Comparison of ENCODE assay signal across 9 cellular contexts in genomic region chr18:7945882-7946281, GRCh38.
DNase-seq lines count a peak whose midpoint lies in the region; ATAC-seq and TF ChIP-seq lines count a peak whose summit lies in the region.
"Had no signal": no experiment of that assay in that cellular context is flagged by ENCODE, and none has a peak within 500 bp of the region (broad histone marks: within the 10 kb centered on the region; RNA-seq: fewer than 3 reads in every experiment).

No MANE protein-coding gene starts in this region.

- H2BK120ac ChIP-seq in mesenchymal stem cell (ENCODE audit: low read depth, low read length) = no peak overlapping the region

- H2AFZ ChIP-seq in mesenchymal stem cell (ENCODE audit: low read depth, low read length) = no peak overlapping the region

- no peak overlapping the region for H2BK5ac ChIP-seq in mesenchymal stem cell (ENCODE audit: low read depth, low read length, poor library complexity, severe bottlenecking)

- no peak overlapping the region for H3K4me2 ChIP-seq in mesenchymal stem cell (ENCODE audit: low read length, poor library complexity, severe bottlenecking)

- peak overlapping the region; percentile 91 for H3K27ac ChIP-seq in mesenchymal stem cell (ENCODE audit: low read length, poor library complexity, severe bottlenecking)

- no peak for TF ChIP-seq CTCF in AG09309 (IDR thresholded peaks at IDR 0.05; ENCODE audit: control insufficient read depth, insufficient read depth, low read depth, low read length, missing control alignments)

- H3K23ac ChIP-seq in mesenchymal stem cell (ENCODE audit: low read length in 2 of 2) = no peak overlapping the region

- peaks cover 2 to 11% of the 10 kb centered on the region in 2 experiments for H3K36me3 ChIP-seq in mesenchymal stem cell (ENCODE audit: control insufficient read depth in 1 of 2, insufficient read depth in 2 of 2, low read depth in 1 of 2, low read length in 2 of 2)

- peaks cover 3% of the 10 kb centered on the region for H3K36me3 Mint-ChIP-seq in central memory CD8-positive, alpha-beta T cell (ENCODE audit: insufficient read depth)

- H3K9me3 Mint-ChIP-seq in central memory CD8-positive, alpha-beta T cell = peaks cover 14% of the 10 kb centered on the region

- no peaks in the 10 kb centered on the region for H3K27me3 ChIP-seq in mesenchymal stem cell (ENCODE audit: control insufficient read depth in 1 of 2, insufficient read depth in 1 of 2, low read length in 2 of 2)

- no peaks in the 10 kb centered on the region for H3K9me3 ChIP-seq in mesenchymal stem cell (ENCODE audit: control insufficient read depth, low read length)

- H3K14ac ChIP-seq in mesenchymal stem cell (ENCODE audit: low read length in 2 of 2) = no peak overlapping the region

- no peak overlapping the region for H3K4ac ChIP-seq in mesenchymal stem cell (ENCODE audit: low read depth in 1 of 2, low read length in 2 of 2)

- H3K79me1 ChIP-seq in mesenchymal stem cell (replicated peaks; ENCODE audit: low read length, poor library complexity, severe bottlenecking) = peaks cover 17% of the 10 kb centered on the region

- no peak for ATAC-seq in central memory CD8-positive, alpha-beta T cell (replicated peaks; ENCODE audit: extremely low read depth, poor library complexity, severe bottlenecking)
- ATAC-seq in GM21786 (IDR thresholded peaks at IDR 0.05; ENCODE audit: unreplicated experiment) = no peak

- no peaks in the 10 kb centered on the region for H3K27me3 Mint-ChIP-seq in central memory CD8-positive, alpha-beta T cell

- DNase-seq in AG09309 (ENCODE audit: low read depth) (peak; percentile 73), HT-29 (ENCODE audit: low spot score) (peak; percentile 57), mesenchymal stem cell (peak; percentile 99), RPMI8226 (no peak), NCI-H187 treated with DMSO at 0.1 percent for 48 hours (lab: John Stamatoyannopoulos, UW) (no peak), NCI-H2029 (lab: John Stamatoyannopoulos, UW) (no peak)
- no peak for DNase-seq in central memory CD8-positive, alpha-beta T cell (ENCODE audit: low spot score in 2 of 2)

- no peak overlapping the region for H2BK15ac ChIP-seq in mesenchymal stem cell (ENCODE audit: low read depth, poor library complexity, severe bottlenecking)

- H4K91ac ChIP-seq in mesenchymal stem cell (ENCODE audit: low read length) = no peak overlapping the region

- H3K4me3 ChIP-seq in AG09309 (ENCODE audit: control insufficient read depth, low read depth, low read length) = no peak overlapping the region
- peak overlapping the region in 1 of 2 experiments; percentile 82 for H3K4me3 ChIP-seq in mesenchymal stem cell (ENCODE audit: insufficient read depth in 1 of 2, low read depth in 1 of 2, low read length in 2 of 2)
- H3K4me3 ChIP-seq: skin epidermis had no signal

- H3K4me1 Mint-ChIP-seq in central memory CD8-positive, alpha-beta T cell = peaks cover 14% of the 10 kb centered on the region

- H3K4me1 ChIP-seq in mesenchymal stem cell (ENCODE audit: control insufficient read depth, insufficient read depth, low read depth, low read length) = peaks cover 10% of the 10 kb centered on the region

- H3K27ac Mint-ChIP-seq in central memory CD8-positive, alpha-beta T cell (ENCODE audit: low read depth) = peak overlapping the region; percentile 5

- no peak overlapping the region for H2AK5ac ChIP-seq in mesenchymal stem cell (ENCODE audit: low read length, severe bottlenecking)

- WGBS in mesenchymal stem cell = 0% methylated on average over 3 of the region's 3 CpGs

- H3K9ac ChIP-seq in mesenchymal stem cell (ENCODE audit: low read length) = peak overlapping the region; percentile 79

- H3K18ac ChIP-seq in mesenchymal stem cell (ENCODE audit: low read depth in 1 of 2, low read length in 2 of 2) = no peak overlapping the region

- peak overlapping the region; percentile 59 for H3K4me3 Mint-ChIP-seq in central memory CD8-positive, alpha-beta T cell

- no peak overlapping the region for H4K8ac ChIP-seq in mesenchymal stem cell (ENCODE audit: low read length)

- H2BK12ac ChIP-seq in mesenchymal stem cell (ENCODE audit: low read length in 2 of 2) = no peak overlapping the region

Comparison
In these comparisons a context has a peak if more than half of its experiments do, and no peak if none do; other contexts are left out.
1. DNase-seq: peak in AG09309 (single experiment), HT-29 (single experiment) and mesenchymal stem cell (single experiment); none in central memory CD8-positive, alpha-beta T cell (0 of 2), RPMI8226 (single experiment), NCI-H187 treated with DMSO at 0.1 percent for 48 hours (single experiment) and NCI-H2029 (single experiment).